2 cellular contexts compared by ENCODE assay signal in the genomic region with DNA sequence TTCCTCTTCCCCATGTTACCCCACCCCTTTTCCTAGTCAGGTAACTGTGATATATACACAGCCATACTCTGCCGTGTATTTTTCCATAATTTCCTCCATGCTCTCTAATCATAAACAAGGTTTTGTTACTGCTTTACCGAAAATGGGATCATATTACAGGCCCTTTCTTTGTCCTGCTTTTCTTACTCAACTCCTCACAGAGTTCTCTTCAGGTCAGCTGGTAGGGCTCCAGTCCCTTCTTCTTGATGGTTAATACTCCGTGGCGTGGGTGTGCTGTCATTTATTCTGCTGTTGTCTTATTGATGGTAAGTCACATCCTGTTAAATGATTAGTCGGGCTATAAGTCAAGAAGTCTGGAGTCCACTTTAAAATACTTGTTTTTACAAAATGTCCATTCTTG.
TF ChIP-seq lines count a peak whose summit lies in the region.

No MANE protein-coding gene starts in this region.

TF ChIP-seq in SK-N-SH treated with all-trans-retinoic acid at 6 μM for 48 hours, 23 proteins besides CTCF, POLR2A, EP300 and RAD21 (continued from another document):
- TF ChIP-seq ARNTL (CRISPR knock-in tag; IDR thresholded peaks at IDR 0.05; ENCODE audit: borderline replicate concordance, low read depth) (no peak), TOX (CRISPR knock-in tag; IDR thresholded peaks at IDR 0.05; ENCODE audit: borderline replicate concordance) (no peak)
- TF ChIP-seq, protein P1, sequence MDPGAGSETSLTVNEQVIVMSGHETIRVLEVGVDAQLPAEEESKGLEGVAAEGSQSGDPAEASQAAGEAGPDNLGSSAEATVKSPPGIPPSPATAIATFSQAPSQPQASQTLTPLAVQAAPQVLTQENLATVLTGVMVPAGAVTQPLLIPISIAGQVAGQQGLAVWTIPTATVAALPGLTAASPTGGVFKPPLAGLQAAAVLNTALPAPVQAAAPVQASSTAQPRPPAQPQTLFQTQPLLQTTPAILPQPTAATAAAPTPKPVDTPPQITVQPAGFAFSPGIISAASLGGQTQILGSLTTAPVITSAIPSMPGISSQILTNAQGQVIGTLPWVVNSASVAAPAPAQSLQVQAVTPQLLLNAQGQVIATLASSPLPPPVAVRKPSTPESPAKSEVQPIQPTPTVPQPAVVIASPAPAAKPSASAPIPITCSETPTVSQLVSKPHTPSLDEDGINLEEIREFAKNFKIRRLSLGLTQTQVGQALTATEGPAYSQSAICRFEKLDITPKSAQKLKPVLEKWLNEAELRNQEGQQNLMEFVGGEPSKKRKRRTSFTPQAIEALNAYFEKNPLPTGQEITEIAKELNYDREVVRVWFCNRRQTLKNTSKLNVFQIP (CRISPR knock-in tag; IDR thresholded peaks at IDR 0.05; ENCODE audit: borderline replicate concordance, low read depth), result no peak

TF ChIP-seq in SK-N-SH, 30 proteins besides CTCF, POLR2A, EP300 and RAD21 (continued from another document):
- no peak for TF ChIP-seq REST (IDR thresholded peaks at IDR 0.05; ENCODE audit: low read depth, low read length)
- no peak for TF ChIP-seq EZH2phosphoT487 (IDR thresholded peaks at IDR 0.05; ENCODE audit: borderline replicate concordance, low read depth)
- TF ChIP-seq RXRA (IDR thresholded peaks at IDR 0.05; ENCODE audit: borderline replicate concordance, low read depth), result no peak
- TF ChIP-seq POLR2AphosphoS5 (IDR thresholded peaks at IDR 0.05; ENCODE audit: low read depth, low read length), result no peak
- TF ChIP-seq, protein P2, sequence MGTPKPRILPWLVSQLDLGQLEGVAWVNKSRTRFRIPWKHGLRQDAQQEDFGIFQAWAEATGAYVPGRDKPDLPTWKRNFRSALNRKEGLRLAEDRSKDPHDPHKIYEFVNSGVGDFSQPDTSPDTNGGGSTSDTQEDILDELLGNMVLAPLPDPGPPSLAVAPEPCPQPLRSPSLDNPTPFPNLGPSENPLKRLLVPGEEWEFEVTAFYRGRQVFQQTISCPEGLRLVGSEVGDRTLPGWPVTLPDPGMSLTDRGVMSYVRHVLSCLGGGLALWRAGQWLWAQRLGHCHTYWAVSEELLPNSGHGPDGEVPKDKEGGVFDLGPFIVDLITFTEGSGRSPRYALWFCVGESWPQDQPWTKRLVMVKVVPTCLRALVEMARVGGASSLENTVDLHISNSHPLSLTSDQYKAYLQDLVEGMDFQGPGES (IDR thresholded peaks at IDR 0.05; ENCODE audit: low read depth, low read length), result no peak
- TF ChIP-seq CHD2 (IDR thresholded peaks at IDR 0.05; ENCODE audit: low read length, partially characterized antibody), result no peak
- no peak for TF ChIP-seq MEF2A (IDR thresholded peaks at IDR 0.05; ENCODE audit: borderline replicate concordance, low read depth)
- no peak for TF ChIP-seq PBX3 (IDR thresholded peaks at IDR 0.05)
- TF ChIP-seq, protein P3, sequence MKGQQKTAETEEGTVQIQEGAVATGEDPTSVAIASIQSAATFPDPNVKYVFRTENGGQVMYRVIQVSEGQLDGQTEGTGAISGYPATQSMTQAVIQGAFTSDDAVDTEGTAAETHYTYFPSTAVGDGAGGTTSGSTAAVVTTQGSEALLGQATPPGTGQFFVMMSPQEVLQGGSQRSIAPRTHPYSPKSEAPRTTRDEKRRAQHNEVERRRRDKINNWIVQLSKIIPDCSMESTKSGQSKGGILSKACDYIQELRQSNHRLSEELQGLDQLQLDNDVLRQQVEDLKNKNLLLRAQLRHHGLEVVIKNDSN (IDR thresholded peaks at IDR 0.05; ENCODE audit: borderline replicate concordance, low read depth), result no peak
- no peak for TF ChIP-seq FOXM1 (IDR thresholded peaks at IDR 0.05; ENCODE audit: low read depth)
- TF ChIP-seq TAF1 (IDR thresholded peaks at IDR 0.05; ENCODE audit: borderline replicate concordance, low read depth, low read length), result no peak
